In the genomic region with DNA sequence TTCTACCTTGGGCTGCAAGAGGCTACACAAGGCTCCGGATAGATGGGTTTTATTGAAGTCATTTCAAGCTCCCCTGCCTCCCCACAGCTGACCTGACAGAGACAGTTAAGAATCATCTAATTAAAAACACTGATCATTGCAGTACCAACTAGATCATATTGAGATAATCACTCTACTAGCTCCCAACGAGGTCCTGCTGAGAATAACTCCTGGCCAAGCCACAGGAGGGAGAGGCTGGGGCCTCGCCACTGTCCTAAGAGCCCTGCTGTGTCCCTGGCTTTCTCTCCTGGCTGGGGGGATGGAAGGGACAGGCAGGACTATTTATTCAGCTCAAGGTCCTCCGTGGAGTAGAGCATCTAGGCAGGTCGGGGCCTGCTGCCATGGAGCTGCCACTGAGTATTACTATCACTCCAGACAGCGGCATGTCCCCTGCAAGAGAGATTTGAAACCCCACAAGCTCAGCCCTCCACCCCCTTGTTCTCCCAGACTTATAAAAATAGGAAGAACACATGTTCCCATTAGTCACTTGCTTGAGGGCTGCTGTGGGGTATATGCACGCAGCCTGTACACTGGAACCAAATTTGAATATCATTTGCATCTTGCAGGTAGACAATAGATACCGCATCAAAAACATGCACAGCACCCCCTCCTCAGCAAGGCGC, we compare ENCODE assay signal across 13 cellular contexts.
"Had no signal": no experiment of that assay in that cellular context is flagged by ENCODE, and none has a peak within 500 bp of the region (broad histone marks: within the 10 kb centered on the region; RNA-seq: fewer than 3 reads in every experiment).

No MANE protein-coding gene starts in this region.

- DNase-seq: activated CD8-positive, alpha-beta memory T cell treated with anti-CD3 and anti-CD28 coated beads, Interleukin-2, amount 50 U/mL, for 4 hours; activated CD8-positive, alpha-beta T cell treated with anti-CD3 and anti-CD28 coated beads for 36 hours; activated naive CD4-positive, alpha-beta T cell treated with anti-CD3 and anti-CD28 coated beads for 36 hours; foreskin keratinocyte; heart left ventricle; kidney; left ventricle myocardium superior; mesendoderm had no signal

- FAIRE-seq: colon, endothelial cell of umbilical vein, kidney had no signal

- H2AFZ ChIP-seq: parathyroid adenoma had no signal

- H3K27me3 ChIP-seq: foreskin keratinocyte, heart left ventricle, tibial nerve, vagina had no signal

- H3K9me3 ChIP-seq: heart left ventricle, tibial nerve, vagina had no signal

- H3K4me3 ChIP-seq: heart left ventricle, tibial nerve, vagina had no signal

- H3K36me3 ChIP-seq: heart left ventricle, tibial nerve, vagina had no signal

- H3K27ac ChIP-seq: foreskin keratinocyte, heart left ventricle, parathyroid adenoma, tibial nerve, vagina had no signal

- H3K9ac ChIP-seq: parathyroid adenoma had no signal

- H3K4me1 ChIP-seq: foreskin keratinocyte, heart left ventricle, parathyroid adenoma, tibial nerve, vagina had no signal
